Comparison of ENCODE assay signal across 25 cellular contexts in genomic region chr2:196012314-196012713, GRCh38. TPM values are rescaled to one million over a fixed set of nuclear protein-coding genes. Genes with fewer than 3 reads are reported as not detected.
"Had no signal": no experiment of that assay in that cellular context is flagged by ENCODE, and none has a peak within 500 bp of the region (broad histone marks: within the 10 kb centered on the region; RNA-seq: fewer than 3 reads in every experiment).

No MANE protein-coding gene starts in this region.

- H3K27me3 ChIP-seq: ascending aorta, breast epithelium, dorsolateral prefrontal cortex, esophagus squamous epithelium had no signal

- ATAC-seq: activated naive CD4-positive, alpha-beta T cell treated with anti-CD3 and anti-CD28 coated beads, Interleukin-2, amount 50 U/mL, for 72 hours; activated T-cell treated with anti-CD3 and anti-CD28 coated beads, Interleukin-2, amount 50 U/mL, for 72 hours; WTC11 had no signal

- H3K4me1 ChIP-seq: ascending aorta, breast epithelium, esophagus squamous epithelium had no signal

- H3K4me3 ChIP-seq: ascending aorta, breast epithelium, coronary artery, dorsolateral prefrontal cortex, esophagus squamous epithelium had no signal

- DNase-seq: activated CD4-positive, alpha-beta memory T cell treated with anti-CD3 and anti-CD28 coated beads, Interleukin-2, amount 10 ng/mL, durations not matched to agents 7 days and 5 days; activated CD4-positive, alpha-beta T cell treated with anti-CD3 and anti-CD28 coated beads for 1 hour; activated CD4-positive, alpha-beta T cell treated with anti-CD3 and anti-CD28 coated beads for 4 hours; activated CD4-positive, alpha-beta T cell treated with anti-CD3 and anti-CD28 coated beads, Interleukin-2, amount 10 ng/mL, durations not matched to agents 7 days and 5 days; activated CD4-positive, alpha-beta T cell treated with anti-CD3 and anti-CD28 coated beads, Interleukin-2, amount 50 U/mL, for 4 hours; activated CD8-positive, alpha-beta memory T cell treated with anti-CD3 and anti-CD28 coated beads, Interleukin-2, amount 50 U/mL, for 48 hours; activated gamma-delta T cell; activated naive CD4-positive, alpha-beta T cell; activated naive CD4-positive, alpha-beta T cell treated with anti-CD3 and anti-CD28 coated beads, Interleukin-2, amount 10 ng/mL, durations not matched to agents 7 days and 5 days; activated naive CD8-positive, alpha-beta T cell treated with anti-CD3 and anti-CD28 coated beads, Interleukin-2, amount 10 ng/mL, durations not matched to agents 7 days and 5 days; activated T-cell treated with anti-CD3 and anti-CD28 coated beads for 4 hours; activated T-cell treated with anti-CD3 and anti-CD28 coated beads, Interleukin-2, amount 50 U/mL, for 24 hours; activated T-cell treated with anti-CD3 and anti-CD28 coated beads, Interleukin-2, amount 50 U/mL, for 72 hours; dorsolateral prefrontal cortex; effector memory CD4-positive, alpha-beta T cell; endodermal cell; erythroblast; esophagus squamous epithelium; head of caudate nucleus; T-helper 2 cell had no signal

- H3K36me3 ChIP-seq: ascending aorta, breast epithelium, esophagus squamous epithelium had no signal

- H3K27ac ChIP-seq: ascending aorta, breast epithelium, coronary artery, dorsolateral prefrontal cortex, esophagus squamous epithelium had no signal

- H3K9me3 ChIP-seq: ascending aorta, breast epithelium, esophagus squamous epithelium had no signal

RNA-seq across cellular contexts. Expression of gene DNAH7, which starts 56.3 kb away (rescaled TPM):
- total RNA-seq: activated CD4-positive, alpha-beta memory T cell treated with anti-CD3 and anti-CD28 coated beads, Interleukin-2, amount 10 ng/mL, durations not matched to agents 7 days and 5 days; activated naive CD8-positive, alpha-beta T cell treated with anti-CD3 and anti-CD28 coated beads, Interleukin-2, amount 10 ng/mL, durations not matched to agents 7 days and 5 days had no signal
